8 cellular contexts compared by ENCODE assay signal in the genomic region with DNA sequence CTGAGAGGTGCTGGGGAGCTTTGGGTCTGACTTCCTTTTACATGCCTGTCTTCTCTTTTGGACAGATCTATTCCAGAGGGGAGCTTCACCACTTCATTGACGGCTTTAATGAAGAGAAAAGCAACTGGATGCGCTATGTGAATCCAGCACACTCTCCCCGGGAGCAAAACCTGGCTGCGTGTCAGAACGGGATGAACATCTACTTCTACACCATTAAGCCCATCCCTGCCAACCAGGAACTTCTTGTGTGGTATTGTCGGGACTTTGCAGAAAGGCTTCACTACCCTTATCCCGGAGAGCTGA. TPM values are rescaled to one million over a fixed set of nuclear protein-coding genes. Genes with fewer than 3 reads are reported as not detected.
DNase-seq lines count a peak whose midpoint lies in the region; ATAC-seq and TF ChIP-seq lines count a peak whose summit lies in the region.

No MANE protein-coding gene starts in this region.

- peaks cover 78% of the 10 kb centered on the region for H3K4me1 Mint-ChIP-seq in CD8-positive, alpha-beta T cell (ENCODE audit: low read depth)
- H3K4me1 Mint-ChIP-seq in natural killer cell treated with Interleukin-12 subunit alpha and Interleukin-12 subunit beta and Interleukin-15 and Interleukin-18, amount 100 ng/mL, for 72 hours (ENCODE audit: low read depth in 2 of 2), result peaks cover 73 to 75% of the 10 kb centered on the region in 2 donors

- H3K27ac Mint-ChIP-seq in CD8-positive, alpha-beta T cell, result peak overlapping the region; percentile 92
- H3K27ac Mint-ChIP-seq in natural killer cell treated with Interleukin-12 subunit alpha and Interleukin-12 subunit beta and Interleukin-15 and Interleukin-18, amount 100 ng/mL, for 72 hours, result peak overlapping the region; percentile 96 to 100

- no peaks in the 10 kb centered on the region for H3K9me3 Mint-ChIP-seq in CD8-positive, alpha-beta T cell
- H3K9me3 Mint-ChIP-seq in natural killer cell treated with Interleukin-12 subunit alpha and Interleukin-12 subunit beta and Interleukin-15 and Interleukin-18, amount 100 ng/mL, for 72 hours, result no peaks in the 10 kb centered on the region

- intact Hi-C loops in CD8-positive, alpha-beta T cell (cut with DNase I, micrococcal nuclease), result loop anchor here (2.0 to 5.0 kb wide), 5 partner anchors 42 to 423 kb away; a partner anchor contains a TSS
- intact Hi-C loops in dorsolateral prefrontal cortex (cut with DNase I), result loop anchor here (10.0 kb wide), 2 partner anchors 206 to 364 kb away; no protein-coding TSS in a partner anchor

- peak overlapping the region; percentile 57; the same call in 1 of the 2 replicates for H3K9ac ChIP-seq in Karpas-422 (ENCODE audit: low read length)

- H2AFZ ChIP-seq in Karpas-422 (ENCODE audit: low read length), result peak overlapping the region; percentile 92; the same call in 1 of the 2 replicates

- no peak for ATAC-seq in CD8-positive, alpha-beta T cell
- ATAC-seq in natural killer cell treated with Interleukin-12 subunit alpha and Interleukin-12 subunit beta and Interleukin-15 and Interleukin-18, amount 100 ng/mL, for 72 hours, result no peak
- no peak for ATAC-seq in GM18517 (IDR thresholded peaks at IDR 0.05; ENCODE audit: unreplicated experiment)
- ATAC-seq in HG02840 (IDR thresholded peaks at IDR 0.05; ENCODE audit: low FRiP score, unreplicated experiment), result no peak

- H3K27ac ChIP-seq in CD8-positive, alpha-beta T cell (ENCODE audit: low read depth, low read length), result peak overlapping the region; percentile 43
- H3K27ac ChIP-seq in Karpas-422 (ENCODE audit: low read length) (no peak overlapping the region), dorsolateral prefrontal cortex (peak overlapping the region in 30 of 59 donors; percentile 8 to 84 (median 58))

- no peaks in the 10 kb centered on the region for H3K36me3 ChIP-seq in CD8-positive, alpha-beta T cell (ENCODE audit: insufficient read depth, low read length)
- no peaks in the 10 kb centered on the region for H3K36me3 ChIP-seq in Karpas-422 (ENCODE audit: insufficient read depth, low read length)

- H3K27me3 Mint-ChIP-seq in CD8-positive, alpha-beta T cell (ENCODE audit: low read depth), result peaks cover 9% of the 10 kb centered on the region
- no peaks in the 10 kb centered on the region for H3K27me3 Mint-ChIP-seq in natural killer cell treated with Interleukin-12 subunit alpha and Interleukin-12 subunit beta and Interleukin-15 and Interleukin-18, amount 100 ng/mL, for 72 hours

- peak overlapping the region; percentile 90 for H3K4me3 Mint-ChIP-seq in CD8-positive, alpha-beta T cell
- peak overlapping the region; percentile 98 for H3K4me3 Mint-ChIP-seq in natural killer cell treated with Interleukin-12 subunit alpha and Interleukin-12 subunit beta and Interleukin-15 and Interleukin-18, amount 100 ng/mL, for 72 hours

- H3K9me3 ChIP-seq in CD8-positive, alpha-beta T cell (ENCODE audit: low read length), result no peaks in the 10 kb centered on the region
- H3K9me3 ChIP-seq in Karpas-422 (ENCODE audit: low read length), result no peaks in the 10 kb centered on the region

- peaks cover 7% of the 10 kb centered on the region for H3K36me3 Mint-ChIP-seq in CD8-positive, alpha-beta T cell
- H3K36me3 Mint-ChIP-seq in natural killer cell treated with Interleukin-12 subunit alpha and Interleukin-12 subunit beta and Interleukin-15 and Interleukin-18, amount 100 ng/mL, for 72 hours, result peaks cover 61% of the 10 kb centered on the region

- no peak for TF ChIP-seq CTCF in CD8-positive, alpha-beta T cell (IDR thresholded peaks at IDR 0.05)
- no peak for TF ChIP-seq CTCF in dorsolateral prefrontal cortex (IDR thresholded peaks at IDR 0.05 in 54 of 56, conservative IDR thresholded peaks at IDR 0.05 in 2 of 56; ENCODE audit: low read depth in 1 of 56, partially characterized antibody in 56 of 56)

- peak overlapping the region; percentile 18 for H3K4me3 ChIP-seq in CD8-positive, alpha-beta T cell (ENCODE audit: low read depth, low read length)
- peak overlapping the region; percentile 67; the same call in 1 of the 2 replicates for H3K4me3 ChIP-seq in Karpas-422 (ENCODE audit: low read length)
- peak overlapping the region in 49 of 59 donors; percentile 6 to 64 (median 38) for H3K4me3 ChIP-seq in dorsolateral prefrontal cortex

- DNase-seq in CD8-positive, alpha-beta T cell, result no peak
- DNase-seq in Karpas-422 (no peak), dorsolateral prefrontal cortex (no peak), SKM-1 treated with dmso at 0.1 percent for 144 hours (lab: John Stamatoyannopoulos, UW; ENCODE audit: unreplicated experiment) (no peak), occipital lobe (lab: John Stamatoyannopoulos, UW) (no peak)
- no peak for DNase-seq in natural killer cell treated with Interleukin-12 subunit alpha and Interleukin-12 subunit beta and Interleukin-15 and Interleukin-18, amount 100 ng/mL, for 72 hours (ENCODE audit: low spot score)

- no peaks in the 10 kb centered on the region for H4K20me1 ChIP-seq in Karpas-422 (ENCODE audit: insufficient read depth, low read depth, low read length)

- POLR2A ChIA-PET in CD8-positive, alpha-beta T cell (lab: Charles Lee), result interaction anchor here (1.0 to 3.7 kb wide), 8 partner anchors 10 to 125 kb away, joined by 3 to 17 read pairs (median 6); no protein-coding TSS in a partner anchor

- CTCF ChIA-PET in CD8-positive, alpha-beta T cell (lab: Charles Lee), result interaction anchor here (1.1 to 2.7 kb wide), 4 partner anchors 10 to 366 kb away, joined by 3 to 16 read pairs (median 3); no protein-coding TSS in a partner anchor

- H3K4me1 ChIP-seq in CD8-positive, alpha-beta T cell (ENCODE audit: insufficient read depth, low read length), result peaks cover 53% of the 10 kb centered on the region
- peaks cover 28% of the 10 kb centered on the region for H3K4me1 ChIP-seq in Karpas-422 (ENCODE audit: low read length)

- H3K79me2 ChIP-seq in Karpas-422 (ENCODE audit: low read length), result no peaks in the 10 kb centered on the region

- peak overlapping the region; percentile 81 for H3K4me2 ChIP-seq in Karpas-422 (ENCODE audit: low read depth, low read length, poor library complexity, severe bottlenecking)

- H3K27me3 ChIP-seq in CD8-positive, alpha-beta T cell (ENCODE audit: insufficient read depth, low read length), result no peaks in the 10 kb centered on the region
- H3K27me3 ChIP-seq in Karpas-422 (ENCODE audit: low read length), result no peaks in the 10 kb centered on the region
- H3K27me3 ChIP-seq in dorsolateral prefrontal cortex, result peaks cover 0 to 73% (median 34%) of the 10 kb centered on the region in 45 donors

- no peaks in the 10 kb centered on the region for H3K9me2 ChIP-seq in Karpas-422 (replicated peaks; ENCODE audit: insufficient read depth, low read length)

RNA-seq across cellular contexts. Expression of a gene that starts 13.1 kb away (rescaled TPM):
- 10 to 100 TPM; 35.5 to 38.4 TPM for total RNA-seq in CD8-positive, alpha-beta T cell
- total RNA-seq in Karpas-422 (2014; rRNA removed; shearing (Covaris generic); ENCODE audit: low replicate concordance), result 0.11 and 0.54 TPM in 2 replicates
- total RNA-seq in dorsolateral prefrontal cortex (1 to 10 TPM; 1.9 to 9.7 (median 4.6) TPM), occipital lobe (1.4 TPM)
- total RNA-seq in natural killer cell treated with Interleukin-12 subunit alpha and Interleukin-12 subunit beta and Interleukin-15 and Interleukin-18, amount 100 ng/mL, for 72 hours, result 100 to 1,000 TPM; 174 to 192 TPM

Comparison
In these comparisons a context has a peak if more than half of its experiments do, and no peak if none do; other contexts are left out.
1. RNA of a gene that starts 13.1 kb away (total RNA-seq): 174 to 192 TPM in natural killer cell treated with Interleukin-12 subunit alpha and Interleukin-12 subunit beta and Interleukin-15 and Interleukin-18, amount 100 ng/mL, for 72 hours; 35.5 to 38.4 TPM in CD8-positive, alpha-beta T cell, 1.9 to 9.7 TPM in dorsolateral prefrontal cortex, 1.4 TPM in occipital lobe (single experiment) and 0.11 to 0.54 TPM in Karpas-422; every median in the first group is over 4 times any median in the second.
2. Peak in every context shown above with its lines, with median percentiles within 50 percentile points of each other: H3K4me3 ChIP-seq.